Comparison of ENCODE assay signal across 8 cellular contexts in the genomic region with DNA sequence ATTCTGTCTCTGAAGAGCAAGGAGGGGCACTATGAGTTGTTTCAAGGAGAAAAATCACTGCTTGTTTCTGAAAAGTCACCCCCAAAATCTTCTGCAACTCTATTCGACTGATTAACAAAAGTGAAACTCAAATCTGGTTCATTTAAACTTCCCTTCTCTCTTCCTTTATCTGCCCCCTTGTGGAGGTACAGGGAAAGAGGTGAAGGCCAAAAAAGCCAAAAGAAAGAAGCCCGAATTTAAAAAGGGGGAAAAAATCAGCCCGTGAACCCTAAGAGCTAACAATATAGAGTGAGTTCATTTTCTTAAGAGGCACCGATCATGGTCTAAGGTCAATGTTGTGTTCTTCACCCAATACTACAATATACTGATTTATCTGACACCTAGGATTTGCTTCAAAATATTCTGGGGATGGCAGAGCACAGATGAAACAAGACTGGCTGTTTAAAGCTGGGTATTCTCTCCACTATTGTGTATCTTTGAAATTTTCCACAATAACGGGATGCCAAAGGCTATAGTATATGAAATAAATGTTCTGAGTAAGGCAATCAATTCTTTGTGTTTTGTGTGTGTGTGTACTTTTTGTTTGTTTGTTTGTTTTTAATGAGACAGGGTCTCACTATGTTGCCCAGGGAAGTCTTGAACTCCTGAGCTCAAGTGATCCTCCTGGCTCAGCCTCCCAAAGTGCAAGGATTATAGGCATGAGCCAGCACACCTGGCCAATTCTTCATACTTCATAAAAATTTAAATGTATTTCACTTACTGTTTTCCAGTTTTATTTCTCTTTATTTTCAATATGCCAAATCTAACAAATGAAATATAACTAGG. TPM values are rescaled to one million over a fixed set of nuclear protein-coding genes. Genes with fewer than 3 reads are reported as not detected.
DNase-seq lines count a peak whose midpoint lies in the region; ATAC-seq and TF ChIP-seq lines count a peak whose summit lies in the region.

No MANE protein-coding gene starts in this region.

- H2AFZ ChIP-seq in H9 (ENCODE audit: low read length) = no peak overlapping the region
- H2AFZ ChIP-seq in parathyroid adenoma = peak overlapping the region; percentile 57

- H2BK20ac ChIP-seq in H9 (ENCODE audit: low read depth, low read length, poor library complexity, severe bottlenecking) = no peak overlapping the region

- H3K4me3 Mint-ChIP-seq in H9 = no peak overlapping the region
- peak overlapping the region; percentile 30 for H3K4me3 Mint-ChIP-seq in activated T-helper 17 cell treated with anti-CD3 and anti-CD28 coated beads, Interleukin-2, amount 50 U/mL, for 72 hours

- H3K4me1 ChIP-seq in H9 (ENCODE audit: insufficient read depth, low read length) = peaks cover 2% of the 10 kb centered on the region; the same call in 1 of the 2 replicates
- H3K4me1 ChIP-seq in parathyroid adenoma = no peaks in the 10 kb centered on the region

- no peak overlapping the region for H2AK5ac ChIP-seq in H9 (ENCODE audit: insufficient read length, low read length)

- H3K23ac ChIP-seq in H9 (ENCODE audit: insufficient read length, low read depth, low read length) = no peak overlapping the region

- H3K14ac ChIP-seq in H9 (ENCODE audit: insufficient read depth, low read length) = no peak overlapping the region

- peak; percentile 31 for ATAC-seq in activated T-helper 17 cell treated with anti-CD3 and anti-CD28 coated beads, Interleukin-2, amount 50 U/mL, for 72 hours (replicated peaks)

- no peak overlapping the region for H2BK12ac ChIP-seq in H9 (ENCODE audit: insufficient read length, low read depth, low read length)

- H3K36me3 ChIP-seq in parathyroid adenoma (ENCODE audit: control insufficient read depth, insufficient read depth, low read length) = no peaks in the 10 kb centered on the region

- no peak overlapping the region for H3K27ac Mint-ChIP-seq in H9
- peak overlapping the region; percentile 29 for H3K27ac Mint-ChIP-seq in activated T-helper 17 cell treated with anti-CD3 and anti-CD28 coated beads, Interleukin-2, amount 50 U/mL, for 72 hours

- no peak overlapping the region for H4K91ac ChIP-seq in H9 (ENCODE audit: insufficient read length, low read depth, low read length)

- H2BK5ac ChIP-seq in H9 (ENCODE audit: insufficient read length, low read length) = no peak overlapping the region

- DNase-seq in NCI-H345 (lab: John Stamatoyannopoulos, UW) = peak; percentile 31
- DNase-seq in NCI-H345 treated with DMSO at 0.1 percent for 48 hours (lab: John Stamatoyannopoulos, UW; ENCODE audit: unreplicated experiment) = no peak
- DNase-seq in H9 = no peak
- peak; percentile 57 for DNase-seq in NCI-H69 (lab: John Stamatoyannopoulos, UW)
- peak; percentile 49 for DNase-seq in foreskin melanocyte
- DNase-seq in ecto neural progenitor cell (ENCODE audit: low spot score) = no peak

- H3K79me1 ChIP-seq in H9 (ENCODE audit: insufficient read depth, low read depth, low read length, poor library complexity, severe bottlenecking) = no peaks in the 10 kb centered on the region

- H3K18ac ChIP-seq in H9 (ENCODE audit: insufficient read length, low read depth, low read length) = no peak overlapping the region

- no peaks in the 10 kb centered on the region for H3K9me3 Mint-ChIP-seq in H9
- no peaks in the 10 kb centered on the region for H3K9me3 Mint-ChIP-seq in activated T-helper 17 cell treated with anti-CD3 and anti-CD28 coated beads, Interleukin-2, amount 50 U/mL, for 72 hours

- no peak overlapping the region for H3K4me2 ChIP-seq in H9 (ENCODE audit: insufficient read depth, insufficient read length, low read length)
- peak overlapping the region; percentile 58 for H3K4me2 ChIP-seq in parathyroid adenoma (ENCODE audit: low read length)

- peaks cover 10 to 21% of the 10 kb centered on the region in 2 experiments for H3K4me1 Mint-ChIP-seq in H9
- H3K4me1 Mint-ChIP-seq in activated T-helper 17 cell treated with anti-CD3 and anti-CD28 coated beads, Interleukin-2, amount 50 U/mL, for 72 hours = peaks cover 6% of the 10 kb centered on the region

- H3K4ac ChIP-seq in H9 (ENCODE audit: low read depth, low read length) = no peak overlapping the region

- no peaks in the 10 kb centered on the region for H3K27me3 ChIP-seq in H9 (ENCODE audit: insufficient read depth, low read length)
- H3K27me3 ChIP-seq in parathyroid adenoma (ENCODE audit: control insufficient read depth, insufficient read depth, low read length) = no peaks in the 10 kb centered on the region

- H4K8ac ChIP-seq in H9 (replicated peaks; ENCODE audit: insufficient read length, low read depth, low read length) = no peak overlapping the region

- H3K23me2 ChIP-seq in H9 (ENCODE audit: insufficient read length, low read depth, low read length, poor library complexity, severe bottlenecking) = no peaks in the 10 kb centered on the region

- H2BK120ac ChIP-seq in H9 (ENCODE audit: low read depth, low read length, poor library complexity, severe bottlenecking) = no peak overlapping the region

- peak overlapping the region; percentile 15 for H3K4me3 ChIP-seq in parathyroid adenoma (ENCODE audit: low read depth, low read length)

- no peaks in the 10 kb centered on the region for H4K20me1 ChIP-seq in H9 (ENCODE audit: control insufficient read depth, insufficient read depth, insufficient read length)

- no peak overlapping the region for H3T11ph ChIP-seq in H9 (ENCODE audit: low read length)

- H3K79me2 ChIP-seq in H9 (ENCODE audit: insufficient read depth, low read length) (no peaks in the 10 kb centered on the region; the same call in 1 of the 2 replicates), parathyroid adenoma (no peaks in the 10 kb centered on the region)

- H3K9me3 ChIP-seq in H9 (ENCODE audit: control insufficient read depth, low read depth, low read length) = no peaks in the 10 kb centered on the region
- no peaks in the 10 kb centered on the region for H3K9me3 ChIP-seq in parathyroid adenoma (ENCODE audit: control insufficient read depth, low read length)

- no CpG with 5 or more reads among the region's 5 CpGs for WGBS in H9 (ENCODE audit: extremely low coverage, insufficient read length, low lambda C conversion rate)

- H3K9ac ChIP-seq in H9 (ENCODE audit: extremely low read depth, insufficient read length, low read length) (no peak overlapping the region), parathyroid adenoma (no peak overlapping the region)

- no peak overlapping the region for H2BK15ac ChIP-seq in H9 (ENCODE audit: low read depth, low read length)

- TF ChIP-seq CTCF in H9 (conservative IDR thresholded peaks at IDR 0.05) = peak; percentile 81
- peak; percentile 57 for TF ChIP-seq CTCF in parathyroid adenoma (IDR thresholded peaks at IDR 0.05)

- H3K27ac ChIP-seq in H9 (ENCODE audit: insufficient read length, low read depth, low read length) = no peak overlapping the region
- no peak overlapping the region for H3K27ac ChIP-seq in parathyroid adenoma

- H3K27me3 Mint-ChIP-seq in H9 (ENCODE audit: low read depth) = no peaks in the 10 kb centered on the region
- no peaks in the 10 kb centered on the region for H3K27me3 Mint-ChIP-seq in activated T-helper 17 cell treated with anti-CD3 and anti-CD28 coated beads, Interleukin-2, amount 50 U/mL, for 72 hours

- no peak overlapping the region for H4K5ac ChIP-seq in H9 (ENCODE audit: insufficient read length, low read depth, low read length)

- H3K36me3 Mint-ChIP-seq in H9 (ENCODE audit: insufficient read depth in 1 of 3, low read depth in 3 of 3) = peaks cover 0 to 8% (median 0%) of the 10 kb centered on the region in 3 experiments; a peak in 3 of 7 replicates
- H3K36me3 Mint-ChIP-seq in activated T-helper 17 cell treated with anti-CD3 and anti-CD28 coated beads, Interleukin-2, amount 50 U/mL, for 72 hours (ENCODE audit: low read depth) = peaks cover 19% of the 10 kb centered on the region

- no peak overlapping the region for H3K56ac ChIP-seq in H9 (ENCODE audit: insufficient read length, low read depth, low read length)

RNA-seq across cellular contexts. Expression of a gene that starts 55.0 kb away (rescaled TPM):
- total RNA-seq in H9 (2021) = 5.1 and 6.1 TPM in 2 replicates
- 10 to 100 TPM; 12.1 to 15.6 TPM for total RNA-seq in activated T-helper 17 cell treated with anti-CD3 and anti-CD28 coated beads, Interleukin-2, amount 50 U/mL, for 72 hours

Comparison
In these comparisons a context has a peak if more than half of its experiments do, and no peak if none do; other contexts are left out.
1. DNase-seq: peak in NCI-H345 (single experiment), NCI-H69 (single experiment) and foreskin melanocyte (single experiment); none in NCI-H345 treated with DMSO at 0.1 percent for 48 hours (single experiment), H9 (single experiment) and ecto neural progenitor cell (single experiment).